ENCODE assay signal across 9 cellular contexts in genomic region chr9:109780453-109781033, GRCh38. TPM values are rescaled to one million over a fixed set of nuclear protein-coding genes. Genes with fewer than 3 reads are reported as not detected.
DNase-seq lines count a peak whose midpoint lies in the region; TF ChIP-seq lines count a peak whose summit lies in the region.
"Had no signal": no experiment of that assay in that cellular context is flagged by ENCODE, and none has a peak within 500 bp of the region (broad histone marks: within the 10 kb centered on the region; RNA-seq: fewer than 3 reads in every experiment).

No MANE protein-coding gene starts in this region.

- peak overlapping the region; percentile 22; the same call in 1 of the 2 replicates for H3K27ac ChIP-seq in ACC112 (ENCODE audit: low read depth, low read length)

- H3K36me3 ChIP-seq in ACC112 (ENCODE audit: insufficient read depth, low read length) = no peaks in the 10 kb centered on the region

- no peak for TF ChIP-seq CTCF in epithelial cell of proximal tubule (conservative IDR thresholded peaks at IDR 0.05; ENCODE audit: low read depth, low read length)

- H3K27me3 ChIP-seq in ACC112 (ENCODE audit: insufficient read depth, low read length) = no peaks in the 10 kb centered on the region

- H3K4me3 ChIP-seq in ACC112 (ENCODE audit: low read depth, low read length) = peak overlapping the region; percentile 92
- H3K4me3 ChIP-seq in epithelial cell of proximal tubule (ENCODE audit: low read depth, low read length) = peak overlapping the region; percentile 80

- peaks cover 38% of the 10 kb centered on the region for H3K79me2 ChIP-seq in ACC112 (ENCODE audit: control insufficient read depth, insufficient read depth, low read length, unreplicated experiment)

- DNase-seq in NCI-H1092 treated with DMSO at 0.1 percent for 48 hours (lab: John Stamatoyannopoulos, UW) = peak; percentile 34
- DNase-seq in epithelial cell of proximal tubule (ENCODE audit: low read depth) = no peak
- DNase-seq in myocyte (ENCODE audit: low read depth) = peak; percentile 48
- no peak for DNase-seq in NCI-H446 (lab: John Stamatoyannopoulos, UW)
- no peak for DNase-seq in stimulated activated CD4-positive, alpha-beta T cell treated with anti-CD3 and anti-CD28 coated beads, Interleukin-4, amount 100 ng/mL, for 24 hours
- DNase-seq in activated CD4-positive, alpha-beta T cell treated with anti-CD3 and anti-CD28 coated beads for 48 hours = no peak
- no peak for DNase-seq in activated naive CD4-positive, alpha-beta T cell (lab: John Stamatoyannopoulos, UW)

- H3K4me1 ChIP-seq in ACC112 (ENCODE audit: control insufficient read depth, insufficient read depth, low read length, unreplicated experiment) = peaks cover 20% of the 10 kb centered on the region

- H2AFZ ChIP-seq in ACC112 (ENCODE audit: low read length, unreplicated experiment) = peak overlapping the region; percentile 58

RNA-seq across cellular contexts. Expression of gene PALM2AKAP2, which starts 0.5 kb away (rescaled TPM):
- total RNA-seq in epithelial cell of proximal tubule = 2.8 and 3.8 TPM in 2 replicates
- 24.1 and 26.6 TPM in 2 replicates for total RNA-seq in myocyte
- polyA plus RNA-seq in myocyte (2012) = 17.2 TPM
- total RNA-seq: naive thymus-derived CD4-positive, alpha-beta T cell had no signal
- polyA plus RNA-seq: naive thymus-derived CD4-positive, alpha-beta T cell had no signal

Comparison
In these comparisons a context has a peak if more than half of its experiments do, and no peak if none do; other contexts are left out.
1. DNase-seq: peak in NCI-H1092 treated with DMSO at 0.1 percent for 48 hours (single experiment) and myocyte (single experiment); none in epithelial cell of proximal tubule (single experiment), NCI-H446 (0 of 2), stimulated activated CD4-positive, alpha-beta T cell treated with anti-CD3 and anti-CD28 coated beads, Interleukin-4, amount 100 ng/mL, for 24 hours (single experiment), activated CD4-positive, alpha-beta T cell treated with anti-CD3 and anti-CD28 coated beads for 48 hours (single experiment) and activated naive CD4-positive, alpha-beta T cell (0 of 4).